10 cellular contexts compared by ENCODE assay signal in genomic region chr12:76368230-76368629, GRCh38.
"Had no signal": no experiment of that assay in that cellular context is flagged by ENCODE, and none has a peak within 500 bp of the region (broad histone marks: within the 10 kb centered on the region; RNA-seq: fewer than 3 reads in every experiment).

No MANE protein-coding gene starts in this region.

- H3K4me3 ChIP-seq: GM23338 had no signal

- H3K27me3 Mint-ChIP-seq: IgD-negative memory B cell had no signal

- H3K27ac Mint-ChIP-seq: GM23338, H9, HFFc6 had no signal

- FAIRE-seq: H1, H54, HepG2 had no signal

- DNase-seq: H9, HCEC 1CT, HFFc6, KG1 had no signal

- H3K4me3 Mint-ChIP-seq: GM23338, H9, HFFc6, IgD-negative memory B cell had no signal

- H3K9me3 Mint-ChIP-seq: H9 had no signal

- H3K4me1 Mint-ChIP-seq: GM23338, H9 had no signal

- H3K27ac ChIP-seq: HL-60 had no signal

- ATAC-seq: GM23338, HepG2 had no signal
